ENCODE assay signal across 1 cellular context in genomic region chr4:163200950-163201349, GRCh38.
TF ChIP-seq lines count a peak whose summit lies in the region.

No MANE protein-coding gene starts in this region.

TF ChIP-seq in K562, 482 proteins besides CTCF, POLR2A, EP300 and RAD21 (continued from another document):
- TF ChIP-seq HMBOX1 (IDR thresholded peaks at IDR 0.05) (peak; percentile 61), NKRF (IDR thresholded peaks at IDR 0.05; ENCODE audit: borderline replicate concordance) (no peak), SPI1 (IDR thresholded peaks at IDR 0.05; ENCODE audit: borderline replicate concordance, low read depth, low read length) (peak; percentile 92)
